13 cellular contexts compared by ENCODE assay signal in the genomic region with DNA sequence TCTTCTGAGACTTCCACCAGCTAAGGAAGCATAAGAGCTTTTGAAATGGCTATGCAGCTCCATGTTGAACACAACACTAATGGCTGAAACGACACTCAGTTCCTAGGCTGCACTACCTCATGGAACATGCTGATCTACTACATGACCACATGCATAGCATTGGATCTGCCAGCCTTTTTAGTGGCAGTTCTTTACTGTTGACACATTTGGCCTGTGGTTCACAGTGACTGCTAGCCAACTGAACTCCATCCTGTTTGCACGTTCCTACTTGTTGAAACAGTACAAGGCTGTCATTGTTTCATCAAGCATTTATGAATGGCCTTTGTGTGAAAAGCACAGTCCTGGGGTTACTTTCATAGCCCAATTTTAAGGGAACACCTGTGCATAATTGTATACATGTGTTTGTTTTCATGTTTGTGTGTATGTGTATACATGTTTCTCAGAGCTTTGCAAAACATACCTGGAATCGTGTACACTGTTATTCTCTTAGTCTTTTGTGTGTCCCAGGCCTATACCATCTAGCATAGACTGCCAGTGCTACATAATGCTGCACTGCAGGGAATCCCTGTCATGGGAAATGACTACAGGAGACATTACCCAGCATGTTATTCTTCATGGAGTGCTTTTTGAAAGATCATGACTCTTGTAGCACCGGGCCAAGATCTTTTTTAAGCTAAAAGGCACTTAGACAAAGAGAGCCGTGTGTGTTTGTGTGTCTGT.
DNase-seq lines count a peak whose midpoint lies in the region; ATAC-seq and TF ChIP-seq lines count a peak whose summit lies in the region.
"Had no signal": no experiment of that assay in that cellular context is flagged by ENCODE, and none has a peak within 500 bp of the region (broad histone marks: within the 10 kb centered on the region; RNA-seq: fewer than 3 reads in every experiment).

No MANE protein-coding gene starts in this region.

- DNase-seq in A172 (ENCODE audit: low spot score) (peak; percentile 29), HPDE6-E6E7 (ENCODE audit: extremely low spot score) (peak; percentile 60), medulla oblongata (ENCODE audit: extremely low spot score) (peak; percentile 55), kidney glomerular epithelial cell (lab: John Stamatoyannopoulos, UW) (no peak)
- DNase-seq in activated T-cell treated with anti-CD3 and anti-CD28 coated beads, Interleukin-2, amount 50 U/mL, for 4 hours = no peak
- no peak for DNase-seq in activated T-cell treated with anti-CD3 and anti-CD28 coated beads, Interleukin-2, amount 50 U/mL, for 1 hour
- DNase-seq: CD4-positive, alpha-beta memory T cell; stimulated activated CD4-positive, alpha-beta T cell treated with anti-CD3 and anti-CD28 coated beads, Interleukin-4, amount 100 ng/mL, for 24 hours; WERI-Rb-1 had no signal

- H3K4me1 Mint-ChIP-seq in brain = peaks cover 15% of the 10 kb centered on the region
- H3K4me1 Mint-ChIP-seq in activated T-cell treated with anti-CD3 and anti-CD28 coated beads, Interleukin-2, amount 50 U/mL, for 4 hours (ENCODE audit: low read depth) = no peaks in the 10 kb centered on the region
- H3K4me1 Mint-ChIP-seq: CD4-positive, alpha-beta memory T cell had no signal

- peak overlapping the region in 3 of 5 experiments; percentile 6 to 37 (median 18) for H3K27ac Mint-ChIP-seq in brain
- H3K27ac Mint-ChIP-seq: CD4-positive, alpha-beta memory T cell; natural killer cell treated with Interleukin-12 subunit alpha and Interleukin-12 subunit beta and Interleukin-15 and Interleukin-18, amount 100 ng/mL, for 72 hours had no signal

- TF ChIP-seq CTCF in brain (conservative IDR thresholded peaks at IDR 0.05) = no peak

- peaks cover 3% of the 10 kb centered on the region for H3K27me3 Mint-ChIP-seq in brain
- no peaks in the 10 kb centered on the region for H3K27me3 Mint-ChIP-seq in activated T-cell treated with anti-CD3 and anti-CD28 coated beads, Interleukin-2, amount 50 U/mL, for 4 hours (ENCODE audit: low read depth)
- H3K27me3 Mint-ChIP-seq: CD4-positive, alpha-beta memory T cell; natural killer cell treated with Interleukin-12 subunit alpha and Interleukin-12 subunit beta and Interleukin-15 and Interleukin-18, amount 100 ng/mL, for 72 hours had no signal

- no peak overlapping the region for H3K4me3 Mint-ChIP-seq in brain
- no peak overlapping the region for H3K4me3 Mint-ChIP-seq in activated T-cell treated with anti-CD3 and anti-CD28 coated beads, Interleukin-2, amount 50 U/mL, for 4 hours
- H3K4me3 Mint-ChIP-seq: CD4-positive, alpha-beta memory T cell; natural killer cell treated with Interleukin-12 subunit alpha and Interleukin-12 subunit beta and Interleukin-15 and Interleukin-18, amount 100 ng/mL, for 72 hours had no signal

- H3K36me3 Mint-ChIP-seq in brain = no peaks in the 10 kb centered on the region
- H3K36me3 Mint-ChIP-seq in activated T-cell treated with anti-CD3 and anti-CD28 coated beads, Interleukin-2, amount 50 U/mL, for 4 hours (ENCODE audit: insufficient read depth) = no peaks in the 10 kb centered on the region
- H3K36me3 Mint-ChIP-seq: CD4-positive, alpha-beta memory T cell; natural killer cell treated with Interleukin-12 subunit alpha and Interleukin-12 subunit beta and Interleukin-15 and Interleukin-18, amount 100 ng/mL, for 72 hours had no signal

- ATAC-seq in activated T-cell treated with anti-CD3 and anti-CD28 coated beads, Interleukin-2, amount 50 U/mL, for 4 hours = no peak
- ATAC-seq in HG02970 (IDR thresholded peaks at IDR 0.05; ENCODE audit: low FRiP score, unreplicated experiment) = no peak
- ATAC-seq: GM12878; natural killer cell treated with Interleukin-12 subunit alpha and Interleukin-12 subunit beta and Interleukin-15 and Interleukin-18, amount 100 ng/mL, for 72 hours had no signal

- H3K9me3 Mint-ChIP-seq in brain = no peaks in the 10 kb centered on the region
- no peaks in the 10 kb centered on the region for H3K9me3 Mint-ChIP-seq in activated T-cell treated with anti-CD3 and anti-CD28 coated beads, Interleukin-2, amount 50 U/mL, for 4 hours

Comparison
In these comparisons a context has a peak if more than half of its experiments do, and no peak if none do; other contexts are left out.
1. DNase-seq: peak in A172 (single experiment), HPDE6-E6E7 (single experiment) and medulla oblongata (single experiment); none in kidney glomerular epithelial cell (single experiment), activated T-cell treated with anti-CD3 and anti-CD28 coated beads, Interleukin-2, amount 50 U/mL, for 4 hours (single experiment) and activated T-cell treated with anti-CD3 and anti-CD28 coated beads, Interleukin-2, amount 50 U/mL, for 1 hour (single experiment).